ENCODE assay signal across 8 cellular contexts in genomic region chr2:157874278-157874825, GRCh38. TPM values are rescaled to one million over a fixed set of nuclear protein-coding genes. Genes with fewer than 3 reads are reported as not detected.
DNase-seq lines count a peak whose midpoint lies in the region; ATAC-seq and TF ChIP-seq lines count a peak whose summit lies in the region.

No MANE protein-coding gene starts in this region.

- peak overlapping the region; percentile 95 for H3K4me3 ChIP-seq in BJ (ENCODE audit: low read depth, low read length)
- H3K4me3 ChIP-seq in epithelial cell of proximal tubule (ENCODE audit: low read depth, low read length), result peak overlapping the region; percentile 74
- H3K4me3 ChIP-seq in prostate gland, result peak overlapping the region in 1 of 2 donors; percentile 84

- DNase-seq in BJ (ENCODE audit: low read depth), result no peak
- no peak for DNase-seq in RWPE1 (ENCODE audit: low spot score)
- no peak for DNase-seq in epithelial cell of proximal tubule (ENCODE audit: low read depth)
- DNase-seq in natural killer cell treated with Interleukin-12 subunit alpha and Interleukin-12 subunit beta and Interleukin-15 and Interleukin-18, amount 100 ng/mL, for 72 hours (ENCODE audit: low spot score), result no peak
- DNase-seq in sciatic nerve (ENCODE audit: low spot score), result no peak
- DNase-seq in prostate gland (ENCODE audit: low spot score), result no peak

- no peaks in the 10 kb centered on the region for H3K27me3 Mint-ChIP-seq in natural killer cell treated with Interleukin-12 subunit alpha and Interleukin-12 subunit beta and Interleukin-15 and Interleukin-18, amount 100 ng/mL, for 72 hours

- POLR2A ChIA-PET in BJ (lab: Charles Lee) (interaction anchor here (0.6 kb wide), 1 partner anchor 388 kb away, joined by 6 read pairs; no protein-coding TSS in a partner anchor), RWPE1 (lab: Yijun Ruan, JAX; ENCODE audit: low non-redundant PET) (no interaction called here)

- H3K27me3 ChIP-seq in BJ (ENCODE audit: control insufficient read depth, insufficient read depth, low read length), result no peaks in the 10 kb centered on the region
- H3K27me3 ChIP-seq in prostate gland (replicated peaks; ENCODE audit: insufficient read depth), result no peaks in the 10 kb centered on the region

- intact Hi-C loops in sciatic nerve (cut with DNase I) (no loop called here), prostate gland (cut with DNase I) (loop anchor here (5.0 kb wide), 1 partner anchor 87 kb away; no protein-coding TSS in a partner anchor)

- no peaks in the 10 kb centered on the region for H3K9me3 ChIP-seq in prostate gland

- TF ChIP-seq POLR2A in prostate gland (IDR thresholded peaks at IDR 0.05), result no peak

- H3K4me1 ChIP-seq in prostate gland (replicated peaks), result peaks cover 7% of the 10 kb centered on the region

- H3K27ac ChIP-seq in RWPE1 (peak overlapping the region; percentile 91), prostate gland (peak overlapping the region in 1 of 2 donors; percentile 88)

- H3K4me1 Mint-ChIP-seq in natural killer cell treated with Interleukin-12 subunit alpha and Interleukin-12 subunit beta and Interleukin-15 and Interleukin-18, amount 100 ng/mL, for 72 hours (ENCODE audit: low read depth in 2 of 2), result peaks cover 15 to 32% of the 10 kb centered on the region in 2 donors

- H3K36me3 ChIP-seq in BJ (ENCODE audit: control insufficient read depth, insufficient read depth, low read length) (no peaks in the 10 kb centered on the region; the same call in 1 of the 2 replicates), prostate gland (no peaks in the 10 kb centered on the region)

- 73% methylated on average over 6 of the region's 6 CpGs for WGBS in prostate gland

- peak overlapping the region; percentile 93 for H3K4me3 Mint-ChIP-seq in natural killer cell treated with Interleukin-12 subunit alpha and Interleukin-12 subunit beta and Interleukin-15 and Interleukin-18, amount 100 ng/mL, for 72 hours

- H3K27ac Mint-ChIP-seq in natural killer cell treated with Interleukin-12 subunit alpha and Interleukin-12 subunit beta and Interleukin-15 and Interleukin-18, amount 100 ng/mL, for 72 hours, result peak overlapping the region; percentile 71 to 79

- CTCF ChIA-PET in BJ (lab: Yijun Ruan, JAX) (interaction anchor here (1.0 kb wide), 1 partner anchor 101 kb away, joined by 3 read pairs; no protein-coding TSS in a partner anchor), RWPE1 (lab: Yijun Ruan, JAX) (interaction anchor here (0.6 kb wide), 2 partner anchors 85 to 150 kb away, joined by 3 to 5 read pairs; no protein-coding TSS in a partner anchor)

- TF ChIP-seq CTCF in BJ (IDR thresholded peaks at IDR 0.05; ENCODE audit: insufficient read depth, low read depth, low read length) (no peak), RWPE1 (conservative IDR thresholded peaks at IDR 0.05; ENCODE audit: low read depth) (no peak), epithelial cell of proximal tubule (conservative IDR thresholded peaks at IDR 0.05; ENCODE audit: low read depth, low read length) (no peak), prostate gland (IDR thresholded peaks at IDR 0.05) (no peak)

- H3K9me3 Mint-ChIP-seq in natural killer cell treated with Interleukin-12 subunit alpha and Interleukin-12 subunit beta and Interleukin-15 and Interleukin-18, amount 100 ng/mL, for 72 hours, result no peaks in the 10 kb centered on the region

- no peak for ATAC-seq in natural killer cell treated with Interleukin-12 subunit alpha and Interleukin-12 subunit beta and Interleukin-15 and Interleukin-18, amount 100 ng/mL, for 72 hours
- no peak for ATAC-seq in GM19395 (IDR thresholded peaks at IDR 0.05; ENCODE audit: unreplicated experiment)
- no peak for ATAC-seq in sciatic nerve
- ATAC-seq in HG02938 (IDR thresholded peaks at IDR 0.05; ENCODE audit: unreplicated experiment), result no peak

- no peaks in the 10 kb centered on the region for H3K36me3 Mint-ChIP-seq in natural killer cell treated with Interleukin-12 subunit alpha and Interleukin-12 subunit beta and Interleukin-15 and Interleukin-18, amount 100 ng/mL, for 72 hours

RNA-seq across cellular contexts. Expression of gene ACVR1, which starts 1.8 kb away (rescaled TPM):
- polyA plus RNA-seq in BJ (2011; rRNA removed), result 28.5 and 38.0 TPM in 2 replicates
- polyA minus RNA-seq in BJ (2011; rRNA and poly(A)+ RNA removed), result 29.5 and 31.1 TPM in 2 replicates
- total RNA-seq in epithelial cell of proximal tubule (5.5 and 7.2 TPM in 2 replicates), sciatic nerve (35.5 TPM), prostate gland (10 to 100 TPM; 16.0 to 21.5 TPM)
- 10 to 100 TPM in 1 of 2 donors, 1 to 10 TPM in 1; 5.7 to 14.3 TPM for total RNA-seq in natural killer cell treated with Interleukin-12 subunit alpha and Interleukin-12 subunit beta and Interleukin-15 and Interleukin-18, amount 100 ng/mL, for 72 hours
